ENCODE assay signal across 13 cellular contexts in the genomic region with DNA sequence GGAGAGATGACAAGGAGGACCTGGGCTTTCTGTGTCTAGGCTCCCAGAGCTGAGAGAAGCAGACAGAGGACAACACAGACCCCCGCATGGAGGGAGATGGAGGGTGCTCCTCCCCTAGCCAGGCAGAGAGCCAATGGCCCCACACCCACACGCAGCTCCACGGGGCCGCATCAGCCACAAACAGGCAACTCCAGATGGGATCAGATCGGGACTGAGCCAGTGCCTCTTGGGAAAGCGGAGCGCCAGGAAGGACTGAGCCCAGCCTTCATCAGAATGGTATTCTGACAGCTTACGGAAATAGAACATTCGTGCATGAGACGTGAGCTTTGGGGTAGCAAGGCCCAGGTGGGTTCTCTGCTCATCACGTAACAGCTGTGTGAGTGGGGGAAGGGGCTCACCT.
"Had no signal": no experiment of that assay in that cellular context is flagged by ENCODE, and none has a peak within 500 bp of the region (broad histone marks: within the 10 kb centered on the region; RNA-seq: fewer than 3 reads in every experiment).

No MANE protein-coding gene starts in this region.

- H3K27me3 Mint-ChIP-seq: activated CD4-positive, alpha-beta memory T cell treated with anti-CD3 and anti-CD28 coated beads, Interleukin-2, amount 10 ng/mL, durations not matched to agents 7 days and 5 days had no signal

- ATAC-seq: body of pancreas; stimulated activated naive B cell treated with anti-CD40 and anti-IgM and Interleukin-4, amounts not matched to agents 10 μg/mL and 1 μg/mL and 100 μg/mL, for 72 hours had no signal

- H3K9me3 Mint-ChIP-seq: activated CD4-positive, alpha-beta memory T cell treated with anti-CD3 and anti-CD28 coated beads, Interleukin-2, amount 10 ng/mL, durations not matched to agents 7 days and 5 days had no signal

- H3K4me3 Mint-ChIP-seq: activated CD4-positive, alpha-beta memory T cell treated with anti-CD3 and anti-CD28 coated beads, Interleukin-2, amount 10 ng/mL, durations not matched to agents 7 days and 5 days; activated naive CD4-positive, alpha-beta T cell treated with anti-CD3 and anti-CD28 coated beads, Interleukin-2, amount 50 U/mL, for 24 hours; stimulated activated naive B cell treated with anti-CD40 and anti-IgM and Interleukin-4, amounts not matched to agents 10 μg/mL and 1 μg/mL and 100 μg/mL, for 72 hours had no signal

- H3K4me1 Mint-ChIP-seq: activated CD4-positive, alpha-beta memory T cell treated with anti-CD3 and anti-CD28 coated beads, Interleukin-2, amount 10 ng/mL, durations not matched to agents 7 days and 5 days; activated naive CD4-positive, alpha-beta T cell treated with anti-CD3 and anti-CD28 coated beads, Interleukin-2, amount 50 U/mL, for 24 hours; stimulated activated naive B cell treated with anti-CD40 and anti-IgM and Interleukin-4, amounts not matched to agents 10 μg/mL and 1 μg/mL and 100 μg/mL, for 72 hours had no signal

- H3K27ac Mint-ChIP-seq: activated CD4-positive, alpha-beta memory T cell treated with anti-CD3 and anti-CD28 coated beads, Interleukin-2, amount 10 ng/mL, durations not matched to agents 7 days and 5 days; activated naive CD4-positive, alpha-beta T cell treated with anti-CD3 and anti-CD28 coated beads, Interleukin-2, amount 50 U/mL, for 24 hours; stimulated activated naive B cell treated with anti-CD40 and anti-IgM and Interleukin-4, amounts not matched to agents 10 μg/mL and 1 μg/mL and 100 μg/mL, for 72 hours had no signal

- DNase-seq: activated CD4-positive, alpha-beta memory T cell treated with anti-CD3 and anti-CD28 coated beads, Interleukin-2, amount 10 ng/mL, durations not matched to agents 7 days and 5 days; activated CD4-positive, alpha-beta T cell treated with anti-CD3 and anti-CD28 coated beads for 48 hours; activated gamma-delta T cell treated with Interleukin-2 at 50 U/mL for 16 hours; anterior cingulate cortex; body of pancreas; foreskin fibroblast; kidney glomerular epithelial cell; occipital lobe; stimulated activated CD4-positive, alpha-beta T cell treated with anti-CD3 and anti-CD28 coated beads, Interleukin-2, amount 100 ng/mL, for 48 hours; stimulated activated CD8-positive, alpha-beta memory T cell treated with anti-CD3 and anti-CD28 coated beads, Interleukin-4, amount 100 ng/mL, for 48 hours; stimulated activated naive B cell treated with anti-CD40 and anti-IgM and Interleukin-4, amounts not matched to agents 10 μg/mL and 1 μg/mL and 100 μg/mL, for 72 hours; T-helper 2 cell had no signal

- H3K36me3 Mint-ChIP-seq: activated naive CD4-positive, alpha-beta T cell treated with anti-CD3 and anti-CD28 coated beads, Interleukin-2, amount 50 U/mL, for 24 hours; stimulated activated naive B cell treated with anti-CD40 and anti-IgM and Interleukin-4, amounts not matched to agents 10 μg/mL and 1 μg/mL and 100 μg/mL, for 72 hours had no signal
